23 cellular contexts compared by ENCODE assay signal in genomic region chr4:57168986-57169385, GRCh38. TPM values are rescaled to one million over a fixed set of nuclear protein-coding genes. Genes with fewer than 3 reads are reported as not detected.
"Had no signal": no experiment of that assay in that cellular context is flagged by ENCODE, and none has a peak within 500 bp of the region (broad histone marks: within the 10 kb centered on the region; RNA-seq: fewer than 3 reads in every experiment).

No MANE protein-coding gene starts in this region.

- ATAC-seq: activated naive CD8-positive, alpha-beta T cell treated with anti-CD3 and anti-CD28 coated beads, Interleukin-2, amount 50 U/mL, for 24 hours; activated T-cell treated with anti-CD3 and anti-CD28 coated beads, Interleukin-2, amount 50 U/mL, for 72 hours; gastrocnemius medialis; left ventricle myocardium superior; mucosa of descending colon; stimulated activated naive CD8-positive, alpha-beta T cell treated with anti-CD3 and anti-CD28 coated beads, Interleukin-15, Interleukin-2, amounts not matched to agents 100 U/mL and 50 U/mL, for 24 hours had no signal

- H3K27me3 ChIP-seq: brain microvascular endothelial cell, thyroid gland had no signal

- DNase-seq: activated CD4-positive, alpha-beta memory T cell treated with anti-CD3 and anti-CD28 coated beads for 36 hours; activated CD4-positive, alpha-beta T cell treated with anti-CD3 and anti-CD28 coated beads for 48 hours; activated gamma-delta T cell; activated naive CD4-positive, alpha-beta T cell treated with anti-CD3 and anti-CD28 coated beads, Interleukin-2, amount 50 U/mL, for 16 hours; activated naive CD8-positive, alpha-beta T cell treated with anti-CD3 and anti-CD28 coated beads, Interleukin-2, amount 50 U/mL, for 24 hours; activated T-cell treated with anti-CD3 and anti-CD28 coated beads, Interleukin-2, amount 50 U/mL, for 72 hours; aorta; dermis blood vessel endothelial cell; effector CD8-positive, alpha-beta T cell; gastrocnemius medialis; hippocampal formation; left ventricle myocardium superior; mammary epithelial cell; mucosa of descending colon; naive B cell; spleen; stimulated activated CD4-positive, alpha-beta T cell treated with anti-CD3 and anti-CD28 coated beads, Interleukin-4, amount 100 ng/mL, for 4 hours; stimulated activated naive CD8-positive, alpha-beta T cell treated with anti-CD3 and anti-CD28 coated beads, Interleukin-15, Interleukin-2, amounts not matched to agents 100 U/mL and 50 U/mL, for 24 hours; thyroid gland had no signal

- H3K27ac ChIP-seq: brain microvascular endothelial cell, gastrocnemius medialis, prostate gland, spleen, thyroid gland had no signal

- H3K27ac Mint-ChIP-seq: activated CD4-positive, alpha-beta memory T cell treated with anti-CD3 and anti-CD28 coated beads for 36 hours; activated naive CD8-positive, alpha-beta T cell treated with anti-CD3 and anti-CD28 coated beads, Interleukin-2, amount 50 U/mL, for 24 hours; activated T-cell treated with anti-CD3 and anti-CD28 coated beads, Interleukin-2, amount 50 U/mL, for 72 hours; naive B cell; T-helper 1 cell treated with Interleukin-12 subunit alpha and Interleukin-12 subunit beta and Interleukin-4 antibody, amounts not matched to agents 30 μg/mL and 1 μg/mL, for 36 hours had no signal

- H3K4me3 Mint-ChIP-seq: activated CD4-positive, alpha-beta memory T cell treated with anti-CD3 and anti-CD28 coated beads for 36 hours; activated naive CD8-positive, alpha-beta T cell treated with anti-CD3 and anti-CD28 coated beads, Interleukin-2, amount 50 U/mL, for 24 hours; activated T-cell treated with anti-CD3 and anti-CD28 coated beads, Interleukin-2, amount 50 U/mL, for 72 hours; neural crest cell; T-helper 1 cell treated with Interleukin-12 subunit alpha and Interleukin-12 subunit beta and Interleukin-4 antibody, amounts not matched to agents 30 μg/mL and 1 μg/mL, for 36 hours had no signal

- H3K9me3 ChIP-seq: gastrocnemius medialis, mucosa of descending colon, prostate gland, spleen, thyroid gland had no signal

- H3K4me1 ChIP-seq: gastrocnemius medialis, prostate gland had no signal

- H3K4me3 ChIP-seq: gastrocnemius medialis, mucosa of descending colon, prostate gland, spleen, thyroid gland had no signal

- H3K9me3 Mint-ChIP-seq: activated CD4-positive, alpha-beta memory T cell treated with anti-CD3 and anti-CD28 coated beads for 36 hours; activated naive CD8-positive, alpha-beta T cell treated with anti-CD3 and anti-CD28 coated beads, Interleukin-2, amount 50 U/mL, for 24 hours; activated T-cell treated with anti-CD3 and anti-CD28 coated beads, Interleukin-2, amount 50 U/mL, for 72 hours; T-helper 1 cell treated with Interleukin-12 subunit alpha and Interleukin-12 subunit beta and Interleukin-4 antibody, amounts not matched to agents 30 μg/mL and 1 μg/mL, for 36 hours had no signal

- H3K36me3 ChIP-seq: brain microvascular endothelial cell, gastrocnemius medialis, prostate gland, spleen, thyroid gland had no signal

- H3K36me3 Mint-ChIP-seq: activated CD4-positive, alpha-beta memory T cell treated with anti-CD3 and anti-CD28 coated beads for 36 hours; naive B cell had no signal

RNA-seq across cellular contexts. Expression of gene IGFBP7, which starts 58.8 kb away (rescaled TPM):
- total RNA-seq: activated CD4-positive, alpha-beta memory T cell treated with anti-CD3 and anti-CD28 coated beads for 36 hours; activated T-cell treated with anti-CD3 and anti-CD28 coated beads, Interleukin-2, amount 50 U/mL, for 72 hours had no signal
